Comparison of ENCODE assay signal across 30 cellular contexts in genomic region chrX:10929747-10930146, GRCh38.
"Had no signal": no experiment of that assay in that cellular context is flagged by ENCODE, and none has a peak within 500 bp of the region (broad histone marks: within the 10 kb centered on the region; RNA-seq: fewer than 3 reads in every experiment).

No MANE protein-coding gene starts in this region.

- DNase-seq: activated CD4-positive, alpha-beta memory T cell treated with anti-CD3 and anti-CD28 coated beads, Interleukin-2, amount 10 ng/mL, durations not matched to agents 7 days and 5 days; activated CD4-positive, alpha-beta T cell treated with anti-CD3 and anti-CD28 coated beads for 1 hour; activated CD4-positive, alpha-beta T cell treated with anti-CD3 and anti-CD28 coated beads for 48 hours; activated CD4-positive, CD25-positive, alpha-beta regulatory T cell; activated CD8-positive, alpha-beta memory T cell treated with anti-CD3 and anti-CD28 coated beads for 24 hours; activated CD8-positive, alpha-beta memory T cell treated with anti-CD3 and anti-CD28 coated beads, Interleukin-2, amount 10 ng/mL, durations not matched to agents 7 days and 5 days; activated CD8-positive, alpha-beta memory T cell treated with anti-CD3 and anti-CD28 coated beads, Interleukin-2, amount 50 U/mL, for 48 hours; activated effector memory CD4-positive, alpha-beta T cell treated with Interleukin-2 at 50 U/mL for 16 hours; activated naive CD4-positive, alpha-beta T cell treated with anti-CD3 and anti-CD28 coated beads, Interleukin-2, amount 10 ng/mL, durations not matched to agents 7 days and 5 days; activated naive CD8-positive, alpha-beta T cell treated with anti-CD3 and anti-CD28 coated beads, Interleukin-2, amount 50 U/mL, for 24 hours; activated T-cell treated with anti-CD3 and anti-CD28 coated beads, Interleukin-2, amount 50 U/mL, for 48 hours; amniotic stem cell; aorta; MG63; NCI-H1048; NCI-H1436 treated with DMSO at 0.1 percent for 48 hours; NCI-H1694 treated with DMSO at 0.1 percent for 48 hours; NCI-H2029; NCI-H510A; NCI-H526; NCI-H748 treated with DMSO at 0.1 percent for 48 hours; NK-92 treated with Interleukin-12 subunit alpha and Interleukin-12 subunit beta, amount 100 ng/mL, for 24 hours; PC-9; SIG-M5; T1000; WERI-Rb-1 had no signal

- H3K27me3 ChIP-seq: breast epithelium, MG63 had no signal

- H3K4me1 ChIP-seq: breast epithelium had no signal

- H3K4me3 ChIP-seq: breast epithelium, MG63, PC-9 had no signal

- H3K36me3 ChIP-seq: breast epithelium, MG63, WERI-Rb-1 had no signal

- H3K9ac ChIP-seq: KMS-11 had no signal

- H2AFZ ChIP-seq: PC-9 had no signal

- H3K4me2 ChIP-seq: KMS-11, PC-9 had no signal

- ATAC-seq: activated CD8-positive, alpha-beta memory T cell treated with anti-CD3 and anti-CD28 coated beads, Interleukin-2, amount 10 ng/mL, durations not matched to agents 7 days and 5 days; activated naive CD8-positive, alpha-beta T cell treated with anti-CD3 and anti-CD28 coated beads, Interleukin-2, amount 50 U/mL, for 24 hours; Right ventricle myocardium inferior had no signal

- H3K27ac ChIP-seq: breast epithelium, KMS-11, PC-9, RWPE1, WERI-Rb-1 had no signal
